24 cellular contexts compared by ENCODE assay signal in the genomic region with DNA sequence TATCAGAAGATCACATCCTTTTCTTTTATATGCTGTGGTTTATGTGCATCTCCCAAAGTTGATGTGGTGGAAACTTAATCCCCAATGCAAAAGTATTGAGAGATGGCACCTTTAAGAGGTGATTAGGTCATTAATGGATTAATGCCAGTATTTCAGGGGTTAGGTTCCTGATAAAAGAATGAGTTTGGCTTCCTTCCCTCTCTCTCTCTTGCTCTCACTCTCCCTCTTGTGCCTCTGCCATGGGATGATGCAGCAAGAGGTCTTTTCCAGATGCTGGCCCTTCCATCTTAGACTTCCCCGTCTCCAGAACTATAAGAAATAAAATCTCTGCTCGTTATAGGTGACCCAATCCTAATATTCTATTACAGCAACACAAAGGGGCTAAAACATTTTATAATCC.
DNase-seq lines count a peak whose midpoint lies in the region; ATAC-seq, FAIRE-seq and TF ChIP-seq lines count a peak whose summit lies in the region.
"Had no signal": no experiment of that assay in that cellular context is flagged by ENCODE, and none has a peak within 500 bp of the region (broad histone marks: within the 10 kb centered on the region; RNA-seq: fewer than 3 reads in every experiment).

No MANE protein-coding gene starts in this region.

- H3K27me3 Mint-ChIP-seq in astrocyte (ENCODE audit: low read depth, unreplicated experiment), result no peaks in the 10 kb centered on the region
- H3K27me3 Mint-ChIP-seq: CD4-positive, CD25-positive, alpha-beta regulatory T cell; effector memory CD8-positive, alpha-beta T cell; type B pancreatic cell had no signal

- H3K27ac ChIP-seq in astrocyte (ENCODE audit: low read depth, low read length), result no peak overlapping the region
- H3K27ac ChIP-seq in pancreas, result no peak overlapping the region
- H3K27ac ChIP-seq: KMS-11, neutrophil, psoas muscle had no signal

- H3K4me3 Mint-ChIP-seq in astrocyte (ENCODE audit: unreplicated experiment), result no peak overlapping the region
- H3K4me3 Mint-ChIP-seq: CD4-positive, CD25-positive, alpha-beta regulatory T cell; effector memory CD8-positive, alpha-beta T cell; type B pancreatic cell had no signal

- no peaks in the 10 kb centered on the region for H3K36me3 ChIP-seq in astrocyte (ENCODE audit: insufficient read depth, low read length)
- H3K36me3 ChIP-seq in pancreas, result no peaks in the 10 kb centered on the region
- H3K36me3 ChIP-seq in mucosa of descending colon (ENCODE audit: low read depth), result no peaks in the 10 kb centered on the region
- H3K36me3 ChIP-seq: neutrophil had no signal

- WGBS in pancreas, 2 donors, result 82 to 95% methylated on average over 2 of the region's 2 CpGs

- TF ChIP-seq CTCF in astrocyte (IDR thresholded peaks at IDR 0.05; ENCODE audit: insufficient read depth, low read depth, low read length) (no peak), fibroblast of pulmonary artery (IDR thresholded peaks at IDR 0.05; ENCODE audit: low read length, missing control alignments) (no peak), pancreas (IDR thresholded peaks at IDR 0.05) (no peak), mucosa of descending colon (IDR thresholded peaks at IDR 0.05) (no peak)

- no peaks in the 10 kb centered on the region for H3K27me3 ChIP-seq in astrocyte (ENCODE audit: insufficient read depth, low read length)
- no peaks in the 10 kb centered on the region for H3K27me3 ChIP-seq in pancreas
- H3K27me3 ChIP-seq: neutrophil had no signal

- DNase-seq in M059J (ENCODE audit: low read depth) (peak; percentile 7), astrocyte (ENCODE audit: low read depth) (peak; percentile 72), fibroblast of pulmonary artery (ENCODE audit: low read depth) (peak; percentile 84), pancreas (peak in 1 of 6 donors; percentile 9), T1000 (lab: John Stamatoyannopoulos, UW) (no peak), mucosa of descending colon (no peak), COLO668 (lab: John Stamatoyannopoulos, UW; ENCODE audit: unreplicated experiment) (no peak)
- DNase-seq: activated CD4-positive, alpha-beta T cell treated with anti-CD3 and anti-CD28 coated beads, Interleukin-2, amount 50 U/mL, for 4 hours; activated CD4-positive, CD25-positive, alpha-beta regulatory T cell; CD4-positive, CD25-positive, alpha-beta regulatory T cell; effector memory CD8-positive, alpha-beta T cell; kidney glomerular epithelial cell; NCI-H1930; NCI-H446 treated with DMSO at 0.1 percent for 48 hours; OCI-M1; psoas muscle had no signal

- H3K9me3 Mint-ChIP-seq in astrocyte (ENCODE audit: unreplicated experiment), result no peaks in the 10 kb centered on the region
- H3K9me3 Mint-ChIP-seq: activated naive CD4-positive, alpha-beta T cell treated with anti-CD3 and anti-CD28 coated beads, Interleukin-2, amount 50 U/mL, for 72 hours; CD4-positive, CD25-positive, alpha-beta regulatory T cell; type B pancreatic cell had no signal

- no peak for FAIRE-seq in astrocyte (lab: Jason Lieb, UNC)
- FAIRE-seq in pancreas (lab: Jason Lieb, UNC), result no peak
- FAIRE-seq: colon, H54 had no signal

- peaks cover 16% of the 10 kb centered on the region for H3K4me1 Mint-ChIP-seq in astrocyte (ENCODE audit: low read depth, unreplicated experiment)

- H3K4me1 ChIP-seq in astrocyte (ENCODE audit: insufficient read depth, low read length) (peaks cover 10% of the 10 kb centered on the region), pancreas (peaks cover 9 to 14% (median 12%) of the 10 kb centered on the region in 3 donors), mucosa of descending colon (ENCODE audit: low read depth) (no peaks in the 10 kb centered on the region)

- no peaks in the 10 kb centered on the region for H3K9me3 ChIP-seq in astrocyte (ENCODE audit: insufficient read depth, low read depth, low read length)
- no peaks in the 10 kb centered on the region for H3K9me3 ChIP-seq in pancreas
- H3K9me3 ChIP-seq in mucosa of descending colon, result peaks cover 4% of the 10 kb centered on the region
- H3K9me3 ChIP-seq: neutrophil, psoas muscle had no signal

- no peak overlapping the region for H3K4me2 ChIP-seq in astrocyte (ENCODE audit: low read length)
- H3K4me2 ChIP-seq: KMS-11 had no signal

- H3K9ac ChIP-seq in astrocyte (ENCODE audit: low read length), result no peak overlapping the region
- H3K9ac ChIP-seq: KMS-11 had no signal

- H4K20me1 ChIP-seq in astrocyte (ENCODE audit: insufficient read depth, low read length), result no peaks in the 10 kb centered on the region

- no peak overlapping the region for H3K4me3 ChIP-seq in astrocyte (ENCODE audit: insufficient read depth, low read depth, low read length)
- no peak overlapping the region for H3K4me3 ChIP-seq in fibroblast of pulmonary artery (replicated peaks; ENCODE audit: low read depth, low read length)
- H3K4me3 ChIP-seq in pancreas, result no peak overlapping the region
- H3K4me3 ChIP-seq in mucosa of descending colon, result no peak overlapping the region
- H3K4me3 ChIP-seq: psoas muscle had no signal

- H3K79me2 ChIP-seq in astrocyte (ENCODE audit: insufficient read depth, low read length), result no peaks in the 10 kb centered on the region

- intact Hi-C loops in pancreas (cut with DNase I) (no loop called here), mucosa of descending colon (cut with DNase I, micrococcal nuclease) (no loop called here)

- ATAC-seq in pancreas, result peak; percentile 73 to 80 (median 76)
- ATAC-seq in mucosa of descending colon, result no peak
- no peak for ATAC-seq in GM21360 (IDR thresholded peaks at IDR 0.05; ENCODE audit: unreplicated experiment)
- ATAC-seq: activated naive CD4-positive, alpha-beta T cell treated with anti-CD3 and anti-CD28 coated beads, Interleukin-2, amount 50 U/mL, for 72 hours; effector memory CD8-positive, alpha-beta T cell; esophagus mucosa; psoas muscle had no signal

- H3K27ac Mint-ChIP-seq in astrocyte (ENCODE audit: unreplicated experiment), result no peak overlapping the region
- H3K27ac Mint-ChIP-seq: activated naive CD4-positive, alpha-beta T cell treated with anti-CD3 and anti-CD28 coated beads, Interleukin-2, amount 50 U/mL, for 72 hours; CD4-positive, CD25-positive, alpha-beta regulatory T cell; type B pancreatic cell had no signal

- no peak overlapping the region for H2AFZ ChIP-seq in astrocyte (ENCODE audit: low read depth, low read length)

- peaks cover 12% of the 10 kb centered on the region for H3K36me3 Mint-ChIP-seq in astrocyte (ENCODE audit: low read depth, unreplicated experiment)

Comparison
In these comparisons a context has a peak if more than half of its experiments do, and no peak if none do; other contexts are left out.
1. DNase-seq: peak in M059J (single experiment), astrocyte (single experiment) and fibroblast of pulmonary artery (single experiment); none in T1000 (single experiment), mucosa of descending colon (0 of 3) and COLO668 (single experiment).
2. ATAC-seq: peak in pancreas (4 of 4); none in mucosa of descending colon (single experiment) and GM21360 (single experiment).